Comparison of ENCODE assay signal across 2 cellular contexts in the genomic region with DNA sequence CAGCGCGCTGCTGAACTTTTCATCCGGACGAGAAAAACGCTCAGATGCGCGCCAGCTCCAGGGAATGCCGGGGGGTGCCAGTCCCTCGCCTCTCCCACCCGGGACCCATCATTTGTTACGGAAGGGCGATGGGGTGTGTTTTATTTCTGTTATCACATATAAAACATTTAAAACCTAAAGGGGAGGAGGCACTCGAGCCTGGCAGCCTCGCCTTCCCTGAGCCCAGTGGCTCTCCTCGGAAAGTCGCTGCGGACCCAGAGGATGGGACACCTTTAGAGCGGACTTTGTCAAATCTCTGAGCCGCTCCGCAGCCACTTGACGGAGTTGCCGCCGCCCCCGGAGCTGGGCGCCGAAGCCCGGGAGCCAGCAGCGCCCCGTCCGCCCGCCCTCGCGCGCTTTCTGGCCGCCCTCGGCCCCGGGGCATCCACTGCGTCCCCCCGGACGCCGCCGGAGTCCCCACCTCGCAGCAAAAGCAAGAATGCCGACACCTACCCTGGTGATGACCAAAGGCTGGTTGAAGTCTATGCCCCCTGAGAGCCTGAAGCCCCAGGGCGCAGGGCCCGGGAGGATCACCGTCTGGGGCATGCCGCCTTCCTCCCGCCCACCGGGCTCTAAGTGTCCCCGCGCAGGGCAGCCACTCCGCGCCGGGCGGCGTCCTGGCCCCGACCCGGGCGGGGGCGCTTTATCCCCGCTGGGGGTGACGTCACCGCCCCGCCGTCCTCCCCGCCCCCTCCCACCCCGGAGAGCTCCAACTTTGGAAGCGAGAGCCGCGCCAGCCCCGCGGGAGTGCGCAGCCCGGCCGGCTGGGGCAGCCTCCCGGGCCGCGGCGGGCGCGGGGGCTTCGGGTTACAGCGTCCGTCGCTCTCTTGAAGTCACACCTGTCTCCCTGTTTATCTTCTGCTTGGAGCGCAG.
TF ChIP-seq lines count a peak whose summit lies in the region.

A gene with protein sequence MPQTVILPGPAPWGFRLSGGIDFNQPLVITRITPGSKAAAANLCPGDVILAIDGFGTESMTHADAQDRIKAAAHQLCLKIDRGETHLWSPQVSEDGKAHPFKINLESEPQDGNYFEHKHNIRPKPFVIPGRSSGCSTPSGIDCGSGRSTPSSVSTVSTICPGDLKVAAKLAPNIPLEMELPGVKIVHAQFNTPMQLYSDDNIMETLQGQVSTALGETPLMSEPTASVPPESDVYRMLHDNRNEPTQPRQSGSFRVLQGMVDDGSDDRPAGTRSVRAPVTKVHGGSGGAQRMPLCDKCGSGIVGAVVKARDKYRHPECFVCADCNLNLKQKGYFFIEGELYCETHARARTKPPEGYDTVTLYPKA (minus strand): TSS at position 658 of the 912 bp plus-strand sequence. CDS start 73 bp downstream, at position 585.

TF ChIP-seq in GM23338, 12 proteins besides CTCF, POLR2A, EP300 and RAD21 (continued from another document and continues in another):
- TF ChIP-seq JUNB (IDR thresholded peaks at IDR 0.05; ENCODE audit: unreplicated experiment) (no peak), POLR2AphosphoS5 (IDR thresholded peaks at IDR 0.05; ENCODE audit: low read depth) (peak; percentile 46; the same call in 1 of the 2 replicates), ZNF331 (CRISPR knock-in tag; IDR thresholded peaks at IDR 0.05; ENCODE audit: low read depth) (no peak), EZH2phosphoT487 (IDR thresholded peaks at IDR 0.05; ENCODE audit: unreplicated experiment) (no peak), STAT1 (IDR thresholded peaks at IDR 0.05; ENCODE audit: unreplicated experiment) (no peak), NANOG (IDR thresholded peaks at IDR 0.05; ENCODE audit: borderline replicate concordance) (no peak), EZH2 (IDR thresholded peaks at IDR 0.05; ENCODE audit: low read depth, unreplicated experiment) (peak; percentile 28)
- TF ChIP-seq, protein P1, sequence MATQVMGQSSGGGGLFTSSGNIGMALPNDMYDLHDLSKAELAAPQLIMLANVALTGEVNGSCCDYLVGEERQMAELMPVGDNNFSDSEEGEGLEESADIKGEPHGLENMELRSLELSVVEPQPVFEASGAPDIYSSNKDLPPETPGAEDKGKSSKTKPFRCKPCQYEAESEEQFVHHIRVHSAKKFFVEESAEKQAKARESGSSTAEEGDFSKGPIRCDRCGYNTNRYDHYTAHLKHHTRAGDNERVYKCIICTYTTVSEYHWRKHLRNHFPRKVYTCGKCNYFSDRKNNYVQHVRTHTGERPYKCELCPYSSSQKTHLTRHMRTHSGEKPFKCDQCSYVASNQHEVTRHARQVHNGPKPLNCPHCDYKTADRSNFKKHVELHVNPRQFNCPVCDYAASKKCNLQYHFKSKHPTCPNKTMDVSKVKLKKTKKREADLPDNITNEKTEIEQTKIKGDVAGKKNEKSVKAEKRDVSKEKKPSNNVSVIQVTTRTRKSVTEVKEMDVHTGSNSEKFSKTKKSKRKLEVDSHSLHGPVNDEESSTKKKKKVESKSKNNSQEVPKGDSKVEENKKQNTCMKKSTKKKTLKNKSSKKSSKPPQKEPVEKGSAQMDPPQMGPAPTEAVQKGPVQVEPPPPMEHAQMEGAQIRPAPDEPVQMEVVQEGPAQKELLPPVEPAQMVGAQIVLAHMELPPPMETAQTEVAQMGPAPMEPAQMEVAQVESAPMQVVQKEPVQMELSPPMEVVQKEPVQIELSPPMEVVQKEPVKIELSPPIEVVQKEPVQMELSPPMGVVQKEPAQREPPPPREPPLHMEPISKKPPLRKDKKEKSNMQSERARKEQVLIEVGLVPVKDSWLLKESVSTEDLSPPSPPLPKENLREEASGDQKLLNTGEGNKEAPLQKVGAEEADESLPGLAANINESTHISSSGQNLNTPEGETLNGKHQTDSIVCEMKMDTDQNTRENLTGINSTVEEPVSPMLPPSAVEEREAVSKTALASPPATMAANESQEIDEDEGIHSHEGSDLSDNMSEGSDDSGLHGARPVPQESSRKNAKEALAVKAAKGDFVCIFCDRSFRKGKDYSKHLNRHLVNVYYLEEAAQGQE (IDR thresholded peaks at IDR 0.05; ENCODE audit: unreplicated experiment): no peak
- TF ChIP-seq, protein P2, sequence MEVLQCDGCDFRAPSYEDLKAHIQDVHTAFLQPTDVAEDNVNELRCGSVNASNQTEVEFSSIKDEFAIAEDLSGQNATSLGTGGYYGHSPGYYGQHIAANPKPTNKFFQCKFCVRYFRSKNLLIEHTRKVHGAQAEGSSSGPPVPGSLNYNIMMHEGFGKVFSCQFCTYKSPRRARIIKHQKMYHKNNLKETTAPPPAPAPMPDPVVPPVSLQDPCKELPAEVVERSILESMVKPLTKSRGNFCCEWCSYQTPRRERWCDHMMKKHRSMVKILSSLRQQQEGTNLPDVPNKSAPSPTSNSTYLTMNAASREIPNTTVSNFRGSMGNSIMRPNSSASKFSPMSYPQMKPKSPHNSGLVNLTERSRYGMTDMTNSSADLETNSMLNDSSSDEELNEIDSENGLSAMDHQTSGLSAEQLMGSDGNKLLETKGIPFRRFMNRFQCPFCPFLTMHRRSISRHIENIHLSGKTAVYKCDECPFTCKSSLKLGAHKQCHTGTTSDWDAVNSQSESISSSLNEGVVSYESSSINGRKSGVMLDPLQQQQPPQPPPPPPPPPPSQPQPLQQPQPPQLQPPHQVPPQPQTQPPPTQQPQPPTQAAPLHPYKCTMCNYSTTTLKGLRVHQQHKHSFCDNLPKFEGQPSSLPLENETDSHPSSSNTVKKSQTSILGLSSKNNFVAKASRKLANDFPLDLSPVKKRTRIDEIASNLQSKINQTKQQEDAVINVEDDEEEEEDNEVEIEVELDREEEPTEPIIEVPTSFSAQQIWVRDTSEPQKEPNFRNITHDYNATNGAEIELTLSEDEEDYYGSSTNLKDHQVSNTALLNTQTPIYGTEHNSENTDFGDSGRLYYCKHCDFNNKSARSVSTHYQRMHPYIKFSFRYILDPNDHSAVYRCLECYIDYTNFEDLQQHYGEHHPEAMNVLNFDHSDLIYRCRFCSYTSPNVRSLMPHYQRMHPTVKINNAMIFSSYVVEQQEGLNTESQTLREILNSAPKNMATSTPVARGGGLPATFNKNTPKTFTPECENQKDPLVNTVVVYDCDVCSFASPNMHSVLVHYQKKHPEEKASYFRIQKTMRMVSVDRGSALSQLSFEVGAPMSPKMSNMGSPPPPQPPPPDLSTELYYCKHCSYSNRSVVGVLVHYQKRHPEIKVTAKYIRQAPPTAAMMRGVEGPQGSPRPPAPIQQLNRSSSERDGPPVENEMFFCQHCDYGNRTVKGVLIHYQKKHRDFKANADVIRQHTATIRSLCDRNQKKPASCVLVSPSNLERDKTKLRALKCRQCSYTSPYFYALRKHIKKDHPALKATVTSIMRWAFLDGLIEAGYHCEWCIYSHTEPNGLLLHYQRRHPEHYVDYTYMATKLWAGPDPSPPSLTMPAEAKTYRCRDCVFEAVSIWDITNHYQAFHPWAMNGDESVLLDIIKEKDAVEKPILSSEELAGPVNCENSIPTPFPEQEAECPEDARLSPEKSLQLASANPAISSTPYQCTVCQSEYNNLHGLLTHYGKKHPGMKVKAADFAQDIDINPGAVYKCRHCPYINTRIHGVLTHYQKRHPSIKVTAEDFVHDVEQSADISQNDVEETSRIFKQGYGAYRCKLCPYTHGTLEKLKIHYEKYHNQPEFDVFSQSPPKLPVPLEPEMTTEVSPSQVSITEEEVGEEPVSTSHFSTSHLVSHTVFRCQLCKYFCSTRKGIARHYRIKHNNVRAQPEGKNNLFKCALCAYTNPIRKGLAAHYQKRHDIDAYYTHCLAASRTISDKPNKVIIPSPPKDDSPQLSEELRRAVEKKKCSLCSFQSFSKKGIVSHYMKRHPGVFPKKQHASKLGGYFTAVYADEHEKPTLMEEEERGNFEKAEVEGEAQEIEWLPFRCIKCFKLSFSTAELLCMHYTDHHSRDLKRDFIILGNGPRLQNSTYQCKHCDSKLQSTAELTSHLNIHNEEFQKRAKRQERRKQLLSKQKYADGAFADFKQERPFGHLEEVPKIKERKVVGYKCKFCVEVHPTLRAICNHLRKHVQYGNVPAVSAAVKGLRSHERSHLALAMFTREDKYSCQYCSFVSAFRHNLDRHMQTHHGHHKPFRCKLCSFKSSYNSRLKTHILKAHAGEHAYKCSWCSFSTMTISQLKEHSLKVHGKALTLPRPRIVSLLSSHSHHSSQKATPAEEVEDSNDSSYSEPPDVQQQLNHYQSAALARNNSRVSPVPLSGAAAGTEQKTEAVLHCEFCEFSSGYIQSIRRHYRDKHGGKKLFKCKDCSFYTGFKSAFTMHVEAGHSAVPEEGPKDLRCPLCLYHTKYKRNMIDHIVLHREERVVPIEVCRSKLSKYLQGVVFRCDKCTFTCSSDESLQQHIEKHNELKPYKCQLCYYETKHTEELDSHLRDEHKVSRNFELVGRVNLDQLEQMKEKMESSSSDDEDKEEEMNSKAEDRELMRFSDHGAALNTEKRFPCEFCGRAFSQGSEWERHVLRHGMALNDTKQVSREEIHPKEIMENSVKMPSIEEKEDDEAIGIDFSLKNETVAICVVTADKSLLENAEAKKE (CRISPR knock-in tag; IDR thresholded peaks at IDR 0.05): no peak

TF ChIP-seq in endothelial cell of umbilical vein, 7 proteins besides CTCF, POLR2A, EP300 and RAD21 (continued from another document):
- TF ChIP-seq POLR2AphosphoS5 (IDR thresholded peaks at IDR 0.05; ENCODE audit: insufficient read depth, low read depth, low read length): peak; percentile 65
TF ChIP-seq in endothelial cell of umbilical vein: peak in this region for 1.
